11 cellular contexts compared by ENCODE assay signal in genomic region chr7:150975536-150976285, GRCh38. TPM values are rescaled to one million over a fixed set of nuclear protein-coding genes. Genes with fewer than 3 reads are reported as not detected.
DNase-seq lines count a peak whose midpoint lies in the region; ATAC-seq and TF ChIP-seq lines count a peak whose summit lies in the region.
"Had no signal": no experiment of that assay in that cellular context is flagged by ENCODE, and none has a peak within 500 bp of the region (broad histone marks: within the 10 kb centered on the region; RNA-seq: fewer than 3 reads in every experiment).

No MANE protein-coding gene starts in this region.

- H3K9me3 Mint-ChIP-seq in CD8-positive, alpha-beta T cell: no peaks in the 10 kb centered on the region
- H3K9me3 Mint-ChIP-seq in brain: peaks cover 0 to under 1% (median 0%) of the 10 kb centered on the region in 5 experiments
- H3K9me3 Mint-ChIP-seq in naive thymus-derived CD8-positive, alpha-beta T cell: no peaks in the 10 kb centered on the region

- no peaks in the 10 kb centered on the region for H3K36me3 Mint-ChIP-seq in CD8-positive, alpha-beta T cell
- H3K36me3 Mint-ChIP-seq in brain: no peaks in the 10 kb centered on the region
- H3K36me3 Mint-ChIP-seq in naive thymus-derived CD8-positive, alpha-beta T cell: no peaks in the 10 kb centered on the region

- H3K9me3 ChIP-seq in CD8-positive, alpha-beta T cell (ENCODE audit: low read length): no peaks in the 10 kb centered on the region
- H3K9me3 ChIP-seq: neutrophil had no signal

- peak overlapping the region; percentile 80 for H3K4me3 Mint-ChIP-seq in CD8-positive, alpha-beta T cell
- H3K4me3 Mint-ChIP-seq in brain: peak overlapping the region; percentile 90 to 98 (median 94)
- peak overlapping the region; percentile 69 to 86 (median 78) for H3K4me3 Mint-ChIP-seq in naive thymus-derived CD8-positive, alpha-beta T cell

- H3K4me1 Mint-ChIP-seq in CD8-positive, alpha-beta T cell (ENCODE audit: low read depth): peaks cover 38% of the 10 kb centered on the region
- peaks cover 88% of the 10 kb centered on the region for H3K4me1 Mint-ChIP-seq in brain
- peaks cover 31 to 65% (median 51%) of the 10 kb centered on the region in 4 donors for H3K4me1 Mint-ChIP-seq in naive thymus-derived CD8-positive, alpha-beta T cell

- no peak for TF ChIP-seq CTCF in CD8-positive, alpha-beta T cell (IDR thresholded peaks at IDR 0.05)
- TF ChIP-seq CTCF in brain (conservative IDR thresholded peaks at IDR 0.05): no peak

- H3K27me3 Mint-ChIP-seq in CD8-positive, alpha-beta T cell (ENCODE audit: low read depth): peaks cover 23% of the 10 kb centered on the region
- peaks cover 8% of the 10 kb centered on the region for H3K27me3 Mint-ChIP-seq in brain
- H3K27me3 Mint-ChIP-seq in naive thymus-derived CD8-positive, alpha-beta T cell: peaks cover 3 to 28% (median 15%) of the 10 kb centered on the region in 5 donors

- H3K27me3 ChIP-seq in CD8-positive, alpha-beta T cell (ENCODE audit: insufficient read depth, low read length): peaks cover 17% of the 10 kb centered on the region

- peak overlapping the region; percentile 69 for H3K4me3 ChIP-seq in CD8-positive, alpha-beta T cell (ENCODE audit: low read depth, low read length)
- H3K4me3 ChIP-seq in Jurkat, Clone E6-1 (ENCODE audit: low read length): peak overlapping the region; percentile 68

- CTCF ChIA-PET in CD8-positive, alpha-beta T cell (lab: Charles Lee): interaction anchor here (0.7 to 2.9 kb wide), 8 partner anchors 9 to 135 kb away, joined by 3 to 19 read pairs (median 6); no protein-coding TSS in a partner anchor

- H3K27ac ChIP-seq in CD8-positive, alpha-beta T cell (ENCODE audit: low read depth, low read length): peak overlapping the region; percentile 53
- H3K27ac ChIP-seq: neutrophil had no signal

- H3K4me1 ChIP-seq in CD8-positive, alpha-beta T cell (ENCODE audit: insufficient read depth, low read length): peaks cover 43% of the 10 kb centered on the region

- no peak for DNase-seq in CD8-positive, alpha-beta T cell
- DNase-seq in Jurkat, Clone E6-1 (ENCODE audit: low read depth, low spot score): no peak
- DNase-seq in naive thymus-derived CD8-positive, alpha-beta T cell: no peak
- DNase-seq in COR-L47 (lab: John Stamatoyannopoulos, UW): no peak
- DNase-seq in globus pallidus (ENCODE audit: low spot score): no peak
- no peak for DNase-seq in glomerular visceral epithelial cell (ENCODE audit: extremely low spot score)
- DNase-seq: activated CD4-positive, alpha-beta T cell treated with anti-CD3 and anti-CD28 coated beads for 1 hour; stimulated activated CD8-positive, alpha-beta memory T cell treated with anti-CD3 and anti-CD28 coated beads, Interleukin-4, amount 100 ng/mL, for 48 hours had no signal

- no peak for ATAC-seq in CD8-positive, alpha-beta T cell
- no peak for ATAC-seq in naive thymus-derived CD8-positive, alpha-beta T cell
- no peak for ATAC-seq in GM21526 (IDR thresholded peaks at IDR 0.05; ENCODE audit: low FRiP score, unreplicated experiment)

- POLR2A ChIA-PET in CD8-positive, alpha-beta T cell (lab: Charles Lee): interaction anchor here (1.3 to 3.0 kb wide), 4 partner anchors 8 to 43 kb away, joined by 3 to 12 read pairs (median 6); no protein-coding TSS in a partner anchor
- POLR2A ChIA-PET in naive thymus-derived CD8-positive, alpha-beta T cell (lab: Charles Lee): interaction anchor here (1.0 to 3.7 kb wide), 8 partner anchors 9 to 53 kb away, joined by 3 to 29 read pairs (median 8); partner anchors contain the start of genes ABCB8 and ATG9B

- no peak overlapping the region for H3K27ac Mint-ChIP-seq in CD8-positive, alpha-beta T cell
- H3K27ac Mint-ChIP-seq in brain: peak overlapping the region; percentile 33 to 99 (median 93)
- peak overlapping the region in 8 of 10 donors; percentile 57 to 91 (median 72) for H3K27ac Mint-ChIP-seq in naive thymus-derived CD8-positive, alpha-beta T cell

- intact Hi-C loops in CD8-positive, alpha-beta T cell (cut with DNase I, micrococcal nuclease): loop anchor here in 1 of 2 experiments (1.0 to 10.0 kb wide), 4 partner anchors 11 to 109 kb away; partner anchors contain the start of genes AGAP3, FASTK, SLC4A2 and TMUB1

- no peaks in the 10 kb centered on the region for H3K36me3 ChIP-seq in CD8-positive, alpha-beta T cell (ENCODE audit: insufficient read depth, low read length)
- H3K36me3 ChIP-seq: neutrophil had no signal

RNA-seq across cellular contexts. Expression of gene KCNH2, which starts 2.4 kb away (rescaled TPM):
- total RNA-seq in CD8-positive, alpha-beta T cell: under 1 TPM; 0.90 to 0.97 TPM
- polyA plus RNA-seq in Jurkat, Clone E6-1 (2012; ENCODE audit: insufficient read depth, insufficient read length): 43.6 TPM
- 49.2 TPM for polyA plus RNA-seq in brain (ENCODE audit: insufficient read depth, low read depth, low replicate concordance)
- total RNA-seq in naive thymus-derived CD8-positive, alpha-beta T cell: 1 to 10 TPM; 1.3 to 1.6 TPM
- polyA plus RNA-seq in naive thymus-derived CD8-positive, alpha-beta T cell: 1 to 10 TPM in 2 of 3 donors, under 1 TPM in 1; 0.45 to 2.5 (median 1.5) TPM

RNA-seq across cellular contexts. Expression of gene NOS3, which starts 15.1 kb away (rescaled TPM):
- 1 to 10 TPM; 1.1 to 1.4 TPM for total RNA-seq in CD8-positive, alpha-beta T cell
- polyA plus RNA-seq in Jurkat, Clone E6-1 (2012; ENCODE audit: insufficient read depth, insufficient read length): 8.5 TPM
- polyA plus RNA-seq in brain (ENCODE audit: insufficient read depth, low read depth, low replicate concordance): 4.2 TPM
- total RNA-seq in naive thymus-derived CD8-positive, alpha-beta T cell: 1 to 10 TPM; 1.7 to 1.8 TPM
- polyA plus RNA-seq in naive thymus-derived CD8-positive, alpha-beta T cell: 1 to 10 TPM; 1.4 to 3.3 (median 2.0) TPM

RNA-seq across cellular contexts. Expression of gene ATG9B, which starts 48.6 kb away (rescaled TPM):
- total RNA-seq in CD8-positive, alpha-beta T cell: 10 to 100 TPM in 1 of 2 experiments, 1 to 10 TPM in 1; 9.2 to 12.7 TPM
- 14.9 TPM for polyA plus RNA-seq in Jurkat, Clone E6-1 (2012; ENCODE audit: insufficient read depth, insufficient read length)
- polyA plus RNA-seq in brain (ENCODE audit: insufficient read depth, low read depth, low replicate concordance): 0.24 TPM
- 10 to 100 TPM; 34.6 to 42.2 TPM for total RNA-seq in naive thymus-derived CD8-positive, alpha-beta T cell
- polyA plus RNA-seq in naive thymus-derived CD8-positive, alpha-beta T cell: 10 to 100 TPM in 2 of 3 donors, 1 to 10 TPM in 1; 9.2 to 39.1 (median 24.7) TPM

RNA-seq across cellular contexts. Expression of gene ABCB8, which starts 52.5 kb away (rescaled TPM):
- 10 to 100 TPM; 43.6 to 49.3 TPM for total RNA-seq in CD8-positive, alpha-beta T cell
- polyA plus RNA-seq in Jurkat, Clone E6-1 (2012; ENCODE audit: insufficient read depth, insufficient read length): 47.9 TPM
- 29.9 TPM for polyA plus RNA-seq in brain (ENCODE audit: insufficient read depth, low read depth, low replicate concordance)
- 10 to 100 TPM; 71.3 to 74.7 TPM for total RNA-seq in naive thymus-derived CD8-positive, alpha-beta T cell
- polyA plus RNA-seq in naive thymus-derived CD8-positive, alpha-beta T cell: 10 to 100 TPM; 17.1 to 18.4 (median 17.4) TPM
